In genomic region chr13:27296496-27296895, GRCh38 we compare ENCODE assay signal across 2 cellular contexts.
TF ChIP-seq lines count a peak whose summit lies in the region.

No MANE protein-coding gene starts in this region.

TF ChIP-seq in GM23338, 12 proteins besides CTCF, POLR2A, EP300 and RAD21:
- TF ChIP-seq CREB1 (CRISPR knock-in tag; IDR thresholded peaks at IDR 0.05; ENCODE audit: low read depth) (no peak), EZH2phosphoT487 (IDR thresholded peaks at IDR 0.05; ENCODE audit: unreplicated experiment) (no peak)

TF ChIP-seq in H1, 55 proteins besides CTCF, POLR2A, EP300 and RAD21:
- TF ChIP-seq RXRA (IDR thresholded peaks at IDR 0.05; ENCODE audit: insufficient read depth, low read depth, low read length), result no peak
- TF ChIP-seq SP2 (IDR thresholded peaks at IDR 0.05; ENCODE audit: low read length), result no peak
- TF ChIP-seq FOSL1 (IDR thresholded peaks at IDR 0.05; ENCODE audit: insufficient read depth, low read depth, low read length), result no peak
- TF ChIP-seq BRCA1 (IDR thresholded peaks at IDR 0.05; ENCODE audit: low read depth, low read length), result no peak
- no peak for TF ChIP-seq CBX8 (IDR thresholded peaks at IDR 0.05; ENCODE audit: borderline replicate concordance, low read depth, low read length)
- TF ChIP-seq TAF7 (optimal IDR thresholded peaks at IDR 0.05; ENCODE audit: borderline replicate concordance, low read depth, low read length), result no peak
- TF ChIP-seq SP4 (IDR thresholded peaks at IDR 0.05; ENCODE audit: low read length), result no peak
- no peak for TF ChIP-seq SIRT6 (IDR thresholded peaks at IDR 0.05; ENCODE audit: low read length)
- TF ChIP-seq CBX5 (IDR thresholded peaks at IDR 0.05; ENCODE audit: low read depth, low read length), result no peak
- TF ChIP-seq SP1 (IDR thresholded peaks at IDR 0.05; ENCODE audit: low read depth, low read length), result no peak
- no peak for TF ChIP-seq CHD7 (IDR thresholded peaks at IDR 0.05; ENCODE audit: insufficient replicate concordance, low read length)
- TF ChIP-seq ZNF274 (IDR thresholded peaks at IDR 0.05; ENCODE audit: borderline replicate concordance, extremely low read depth, low read length), result no peak
- no peak for TF ChIP-seq EZH2 (IDR thresholded peaks at IDR 0.05; ENCODE audit: low read depth, low read length, severe bottlenecking)
- TF ChIP-seq CTBP2 (IDR thresholded peaks at IDR 0.05; ENCODE audit: borderline replicate concordance, insufficient read depth, insufficient read length, low read length), result no peak
- TF ChIP-seq POU5F1 (IDR thresholded peaks at IDR 0.05; ENCODE audit: low read depth, low read length), result no peak
